In the genomic region with DNA sequence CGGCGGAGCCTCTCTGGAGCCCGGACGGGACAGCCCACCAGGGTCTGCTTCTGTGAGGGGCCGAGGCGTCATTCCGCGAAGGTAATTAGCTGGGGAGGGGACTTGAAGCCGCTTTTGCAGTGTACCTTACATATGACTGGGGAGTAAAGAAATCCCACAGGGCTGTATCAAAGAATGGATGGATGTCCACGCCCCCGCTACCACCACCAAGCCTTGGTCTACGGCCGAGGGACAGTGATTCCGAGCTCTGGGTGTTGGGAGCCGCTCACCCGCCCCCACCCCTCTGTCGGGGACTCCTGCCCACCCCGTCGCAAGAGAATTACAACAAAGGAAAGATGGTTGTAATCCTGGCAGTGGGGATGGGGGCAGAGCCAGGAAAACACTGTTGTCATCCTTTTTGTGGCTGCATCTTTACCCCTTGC, we compare ENCODE assay signal across 8 cellular contexts. TPM values are rescaled to one million over a fixed set of nuclear protein-coding genes. Genes with fewer than 3 reads are reported as not detected.
DNase-seq lines count a peak whose midpoint lies in the region; ATAC-seq and TF ChIP-seq lines count a peak whose summit lies in the region.

No MANE protein-coding gene starts in this region.

- H3K9me3 Mint-ChIP-seq in nephron progenitor cell = no peaks in the 10 kb centered on the region

- peak overlapping the region; percentile 90 for H3K27ac ChIP-seq in BLaER1

- no peaks in the 10 kb centered on the region for H3K36me3 Mint-ChIP-seq in T-helper 17 cell (ENCODE audit: low read depth)
- peaks cover 17% of the 10 kb centered on the region for H3K36me3 Mint-ChIP-seq in nephron progenitor cell (ENCODE audit: low read depth)

- H3K4me3 ChIP-seq in BLaER1 (peak overlapping the region; percentile 97), fibroblast of mammary gland (ENCODE audit: control insufficient read depth, low read depth, low read length) (peak overlapping the region; percentile 71)

- ATAC-seq in GM19023 (IDR thresholded peaks at IDR 0.05; ENCODE audit: unreplicated experiment) (peak; percentile 8), HG03196 (IDR thresholded peaks at IDR 0.05; ENCODE audit: unreplicated experiment) (peak; percentile 6), T-helper 17 cell (peak; percentile 3)

- H3K36me3 ChIP-seq in BLaER1 = no peaks in the 10 kb centered on the region

- H3K4me2 ChIP-seq in BLaER1 = peak overlapping the region; percentile 91

- H3K9ac ChIP-seq in BLaER1 = peak overlapping the region; percentile 95

- H3K4me3 Mint-ChIP-seq in T-helper 17 cell = peak overlapping the region; percentile 90
- peak overlapping the region; percentile 89 for H3K4me3 Mint-ChIP-seq in nephron progenitor cell

- H3K27me3 ChIP-seq in BLaER1 = no peaks in the 10 kb centered on the region

- H3K9me3 ChIP-seq in BLaER1 (peaks cover 5% of the 10 kb centered on the region; the same call in 1 of the 2 replicates), T-helper 17 cell (ENCODE audit: control insufficient read depth, low read length, poor library complexity, severe bottlenecking) (no peaks in the 10 kb centered on the region)

- H3K4me1 ChIP-seq in BLaER1 = peaks cover 32% of the 10 kb centered on the region

- H3K4me1 Mint-ChIP-seq in T-helper 17 cell (peaks cover 21% of the 10 kb centered on the region), nephron progenitor cell (peaks cover 40% of the 10 kb centered on the region)

- TF ChIP-seq CTCF in fibroblast of mammary gland (conservative IDR thresholded peaks at IDR 0.05; ENCODE audit: control insufficient read depth, insufficient read depth, low read depth, low read length) (no peak), nephron progenitor cell (IDR thresholded peaks at IDR 0.05) (no peak)

- H3K27me3 Mint-ChIP-seq in T-helper 17 cell (no peaks in the 10 kb centered on the region), nephron progenitor cell (ENCODE audit: low read depth, poor library complexity) (no peaks in the 10 kb centered on the region)

- no peak for DNase-seq in T-helper 17 cell
- peak; percentile 20 for DNase-seq in fibroblast of mammary gland (ENCODE audit: low read depth)
- DNase-seq in nephron progenitor cell = peak; percentile 59
- DNase-seq in T1000 (lab: John Stamatoyannopoulos, UW) = no peak
- no peak for DNase-seq in NCI-H1092 treated with DMSO at 0.1 percent for 48 hours (lab: John Stamatoyannopoulos, UW)

- H3K27ac Mint-ChIP-seq in T-helper 17 cell (peak overlapping the region; percentile 92), nephron progenitor cell (peak overlapping the region; percentile 99)

- H4K20me1 ChIP-seq in BLaER1 = peaks cover 33% of the 10 kb centered on the region

RNA-seq across cellular contexts. Expression of gene FBXO30, which starts 0.8 kb away (rescaled TPM):
- 1 to 10 TPM; 2.5 to 2.8 TPM for total RNA-seq in T-helper 17 cell

Comparison
In these comparisons a context has a peak if more than half of its experiments do, and no peak if none do; other contexts are left out.
1. DNase-seq: peak in fibroblast of mammary gland (single experiment) and nephron progenitor cell (single experiment); none in T-helper 17 cell (0 of 3), T1000 (single experiment) and NCI-H1092 treated with DMSO at 0.1 percent for 48 hours (single experiment).
2. Peak in every context shown above with its lines, with median percentiles within 50 percentile points of each other: ATAC-seq.